In genomic region chr1:151935154-151935553, GRCh38 we compare ENCODE assay signal across 13 cellular contexts. TPM values are rescaled to one million over a fixed set of nuclear protein-coding genes. Genes with fewer than 3 reads are reported as not detected.
DNase-seq lines count a peak whose midpoint lies in the region; ATAC-seq, FAIRE-seq and TF ChIP-seq lines count a peak whose summit lies in the region.
"Had no signal": no experiment of that assay in that cellular context is flagged by ENCODE, and none has a peak within 500 bp of the region (broad histone marks: within the 10 kb centered on the region; RNA-seq: fewer than 3 reads in every experiment).

No MANE protein-coding gene starts in this region.

- dilution Hi-C loops in endothelial cell of umbilical vein (cut with MboI; ENCODE audit: extremely low pct_ligation_motif_present, low sequenced_read_pairs), result no loop called here

- no peak overlapping the region for H3K27ac ChIP-seq in OCI-LY3 (ENCODE audit: low read length)
- no peak overlapping the region for H3K27ac ChIP-seq in endothelial cell of umbilical vein (ENCODE audit: insufficient read depth, low read depth, low read length)
- H3K27ac ChIP-seq: psoas muscle, upper lobe of left lung had no signal

- no peaks in the 10 kb centered on the region for H3K27me3 ChIP-seq in OCI-LY3 (ENCODE audit: low read depth, low read length)
- H3K27me3 ChIP-seq in endothelial cell of umbilical vein (ENCODE audit: control insufficient read depth in 2 of 2, insufficient read depth in 2 of 2, low read length in 2 of 2), result no peaks in the 10 kb centered on the region
- H3K27me3 ChIP-seq: upper lobe of left lung had no signal

- TF ChIP-seq POLR2A in endothelial cell of umbilical vein (IDR thresholded peaks at IDR 0.05; ENCODE audit: low read depth, low read length), result no peak

- H4K20me1 ChIP-seq in OCI-LY3 (ENCODE audit: insufficient read depth, low read length), result no peaks in the 10 kb centered on the region
- no peaks in the 10 kb centered on the region for H4K20me1 ChIP-seq in endothelial cell of umbilical vein (replicated peaks; ENCODE audit: control insufficient read depth, extremely low read depth, insufficient read depth, low read length)

- no peaks in the 10 kb centered on the region for H3K9me1 ChIP-seq in endothelial cell of umbilical vein (replicated peaks; ENCODE audit: control insufficient read depth, extremely low read depth, insufficient read depth, low read length)

- no peak overlapping the region for H3K4me3 ChIP-seq in OCI-LY3 (ENCODE audit: low read length)
- no peak overlapping the region for H3K4me3 ChIP-seq in endothelial cell of umbilical vein (replicated peaks in 1 of 3; ENCODE audit: insufficient read depth in 1 of 3, low read depth in 1 of 3, low read length in 3 of 3)
- H3K4me3 ChIP-seq: GM12878, psoas muscle, upper lobe of left lung had no signal

- 0 out of 2 replicates have a peak overlapping the region, but pooled peaks have one; percentile 92 for H2AFZ ChIP-seq in OCI-LY3 (ENCODE audit: low read depth, low read length)
- H2AFZ ChIP-seq in endothelial cell of umbilical vein (ENCODE audit: low read depth, low read length), result peak overlapping the region; percentile 4

- FAIRE-seq in endothelial cell of umbilical vein (lab: Jason Lieb, UNC), result no peak
- FAIRE-seq: frontal cortex, GM12878 had no signal

- intact Hi-C loops in endothelial cell of umbilical vein (cut with micrococcal nuclease), result loop anchor here (10.0 kb wide), 1 partner anchor 250 kb away; no protein-coding TSS in a partner anchor

- H3K9me3 ChIP-seq in OCI-LY3 (ENCODE audit: insufficient read depth, low read length), result no peaks in the 10 kb centered on the region; the same call in 1 of the 2 replicates
- no peaks in the 10 kb centered on the region for H3K9me3 ChIP-seq in endothelial cell of umbilical vein (replicated peaks; ENCODE audit: control insufficient read depth, insufficient read depth, low read length)
- H3K9me3 ChIP-seq: psoas muscle, upper lobe of left lung had no signal

- no TSS peak for BruUV-seq in endothelial cell of umbilical vein (replicated peaks; lab: Mats Ljungman, UMichigan)

- in situ Hi-C loops in Caki2 (cut with HindIII; ENCODE audit: low pct_unique_long_range_greater_than_20kb, low sequenced_read_pairs), result no loop called here

- no peak for ATAC-seq in HG02840 (IDR thresholded peaks at IDR 0.05; ENCODE audit: low FRiP score, unreplicated experiment)
- ATAC-seq: GM12878, psoas muscle had no signal

- TF ChIP-seq CTCF in OCI-LY3 (IDR thresholded peaks at IDR 0.05; ENCODE audit: low read depth, low read length) (no peak), endothelial cell of umbilical vein (IDR thresholded peaks at IDR 0.05; ENCODE audit: extremely low read depth in 1 of 2, insufficient read depth in 1 of 2, low read depth in 1 of 2, low read length in 2 of 2) (no peak)

- H3K9ac ChIP-seq in OCI-LY3 (ENCODE audit: low read length) (no peak overlapping the region), endothelial cell of umbilical vein (replicated peaks; ENCODE audit: extremely low read depth, insufficient read depth, low read length) (no peak overlapping the region)

- H3K4me1 ChIP-seq in OCI-LY3 (ENCODE audit: low read length), result peaks cover 38% of the 10 kb centered on the region
- peaks cover 6% of the 10 kb centered on the region for H3K4me1 ChIP-seq in endothelial cell of umbilical vein (ENCODE audit: control insufficient read depth, extremely low read depth, insufficient read depth, low read length)
- H3K4me1 ChIP-seq: psoas muscle, upper lobe of left lung had no signal

- CTCF ChIA-PET in endothelial cell of umbilical vein (lab: Charles Lee), result interaction anchor here (0.8 to 13.1 kb wide), 20 partner anchors 8 to 102 kb away, joined by 3 to 572 read pairs (median 5); partner anchors contain the start of genes S100A10, S100A11 and THEM4

- H3K4me2 ChIP-seq in OCI-LY3 (ENCODE audit: low read length), result peak overlapping the region; percentile 80
- no peak overlapping the region for H3K4me2 ChIP-seq in endothelial cell of umbilical vein (ENCODE audit: insufficient read depth, low read length)

- H3K36me3 ChIP-seq in OCI-LY3 (replicated peaks; ENCODE audit: low read depth, low read length) (peaks cover 4% of the 10 kb centered on the region), endothelial cell of umbilical vein (ENCODE audit: control insufficient read depth in 2 of 2, extremely low read depth in 1 of 2, insufficient read depth in 2 of 2, low read length in 2 of 2) (no peaks in the 10 kb centered on the region)
- H3K36me3 ChIP-seq: upper lobe of left lung had no signal

- POLR2A ChIA-PET in endothelial cell of umbilical vein (lab: Charles Lee), result interaction anchor here (2.1 kb wide), 1 partner anchor 57 kb away, joined by 7 read pairs; the partner anchor contains the start of gene S100A10

- peak; percentile 32 for DNase-seq in Caki2 (ENCODE audit: low read depth)
- DNase-seq in endothelial cell of umbilical vein (ENCODE audit: low read depth, low spot score), result peak; percentile 43
- DNase-seq in myocyte (ENCODE audit: low read depth), result peak; percentile 13
- DNase-seq in SKM-1 treated with dmso at 0.1 percent for 144 hours (lab: John Stamatoyannopoulos, UW; ENCODE audit: unreplicated experiment), result no peak
- no peak for DNase-seq in NCI-H128 (lab: John Stamatoyannopoulos, UW; ENCODE audit: unreplicated experiment)
- DNase-seq in putamen (ENCODE audit: low spot score), result no peak
- DNase-seq: DMS53, psoas muscle, upper lobe of left lung had no signal

- no peaks in the 10 kb centered on the region for H3K79me2 ChIP-seq in OCI-LY3 (ENCODE audit: low read length)
- no peaks in the 10 kb centered on the region for H3K79me2 ChIP-seq in endothelial cell of umbilical vein (ENCODE audit: control insufficient read depth, insufficient read depth, low read length)

TF ChIP-seq in endothelial cell of umbilical vein, 7 proteins besides CTCF, POLR2A, EP300 and RAD21:
- no peak for TF ChIP-seq GATA2 (IDR thresholded peaks at IDR 0.05; ENCODE audit: insufficient read depth, insufficient read length, low read depth, low read length)
- TF ChIP-seq JUN (IDR thresholded peaks at IDR 0.05; ENCODE audit: borderline replicate concordance, insufficient read depth, insufficient read length, low read depth), result no peak
- TF ChIP-seq EZH2 (IDR thresholded peaks at IDR 0.05; ENCODE audit: borderline replicate concordance, low read depth, low read length, severe bottlenecking), result no peak
- TF ChIP-seq POLR2AphosphoS5 (IDR thresholded peaks at IDR 0.05; ENCODE audit: insufficient read depth, low read depth, low read length), result no peak
- TF ChIP-seq MAX (IDR thresholded peaks at IDR 0.05; ENCODE audit: insufficient read depth, insufficient read length), result no peak
- no peak for TF ChIP-seq MYC (IDR thresholded peaks at IDR 0.05; ENCODE audit: low read depth, low read length)
- no peak for TF ChIP-seq FOS (IDR thresholded peaks at IDR 0.05; ENCODE audit: borderline replicate concordance, insufficient read depth, low read length)
TF ChIP-seq in endothelial cell of umbilical vein: peak in this region for 0.

RNA-seq across cellular contexts. Expression of gene THEM4, which starts 25.8 kb away (rescaled TPM):
- 17.8 and 18.4 TPM in 2 replicates for total RNA-seq in Caki2 (2014; rRNA removed; shearing (Covaris generic); ENCODE audit: low replicate concordance)
- total RNA-seq in endothelial cell of umbilical vein (22.1 and 24.9 TPM in 2 replicates), myocyte (12.2 and 12.8 TPM in 2 replicates)
- polyA plus RNA-seq in endothelial cell of umbilical vein, result 19.2 and 22.3 TPM in 2 replicates
- polyA plus RNA-seq in endothelial cell of umbilical vein (2011; cell fraction: cytosol; rRNA removed), result 25.6 and 27.1 TPM in 2 replicates
- 28.1 and 38.8 TPM in 2 replicates for polyA plus RNA-seq in endothelial cell of umbilical vein (2011; cell fraction: nucleus; rRNA removed)
- 14.7 and 22.7 TPM in 2 replicates for polyA plus RNA-seq in endothelial cell of umbilical vein (2012)
- 29.5 and 36.2 TPM in 2 replicates for polyA minus RNA-seq in endothelial cell of umbilical vein
- 8.9 TPM for polyA minus RNA-seq in endothelial cell of umbilical vein (2011; cell fraction: cytosol; rRNA and poly(A)+ RNA removed)
- polyA minus RNA-seq in endothelial cell of umbilical vein (2011; cell fraction: nucleus; rRNA and poly(A)+ RNA removed), result 14.1 and 26.0 TPM in 2 replicates
- 10.4 TPM for polyA plus RNA-seq in myocyte (2012)

RNA-seq across cellular contexts. Expression of gene S100A10, which starts 58.5 kb away (rescaled TPM):
- total RNA-seq in Caki2 (2014; rRNA removed; shearing (Covaris generic); ENCODE audit: low replicate concordance), result 456 and 483 TPM in 2 replicates
- total RNA-seq in endothelial cell of umbilical vein (650 and 779 TPM in 2 replicates), myocyte (31.6 and 36.0 TPM in 2 replicates)
- polyA plus RNA-seq in endothelial cell of umbilical vein, result 56.7 and 76.8 TPM in 2 replicates
- 211 and 231 TPM in 2 replicates for polyA plus RNA-seq in endothelial cell of umbilical vein (2011; cell fraction: cytosol; rRNA removed)
- 60.0 and 72.0 TPM in 2 replicates for polyA plus RNA-seq in endothelial cell of umbilical vein (2011; cell fraction: nucleus; rRNA removed)
- 757 and 1,016 TPM in 2 replicates for polyA plus RNA-seq in endothelial cell of umbilical vein (2012)
- polyA minus RNA-seq in endothelial cell of umbilical vein, result 42.6 and 46.3 TPM in 2 replicates
- 185 TPM for polyA minus RNA-seq in endothelial cell of umbilical vein (2011; cell fraction: cytosol; rRNA and poly(A)+ RNA removed)
- 19.5 and 23.7 TPM in 2 replicates for polyA minus RNA-seq in endothelial cell of umbilical vein (2011; cell fraction: nucleus; rRNA and poly(A)+ RNA removed)
- 328 TPM for polyA plus RNA-seq in myocyte (2012)

Comparison
In these comparisons a context has a peak if more than half of its experiments do, and no peak if none do; other contexts are left out.
1. DNase-seq: peak in Caki2 (single experiment), endothelial cell of umbilical vein (single experiment) and myocyte (single experiment); none in SKM-1 treated with dmso at 0.1 percent for 144 hours (single experiment), NCI-H128 (single experiment) and putamen (single experiment).
2. RNA of gene S100A10, which starts 58.5 kb away (total RNA-seq): 650 to 779 TPM in endothelial cell of umbilical vein and 456 to 483 TPM in Caki2; 31.6 to 36.0 TPM in myocyte; every median in the first group is over 10 times any median in the second.